10 cellular contexts compared by ENCODE assay signal in the genomic region with DNA sequence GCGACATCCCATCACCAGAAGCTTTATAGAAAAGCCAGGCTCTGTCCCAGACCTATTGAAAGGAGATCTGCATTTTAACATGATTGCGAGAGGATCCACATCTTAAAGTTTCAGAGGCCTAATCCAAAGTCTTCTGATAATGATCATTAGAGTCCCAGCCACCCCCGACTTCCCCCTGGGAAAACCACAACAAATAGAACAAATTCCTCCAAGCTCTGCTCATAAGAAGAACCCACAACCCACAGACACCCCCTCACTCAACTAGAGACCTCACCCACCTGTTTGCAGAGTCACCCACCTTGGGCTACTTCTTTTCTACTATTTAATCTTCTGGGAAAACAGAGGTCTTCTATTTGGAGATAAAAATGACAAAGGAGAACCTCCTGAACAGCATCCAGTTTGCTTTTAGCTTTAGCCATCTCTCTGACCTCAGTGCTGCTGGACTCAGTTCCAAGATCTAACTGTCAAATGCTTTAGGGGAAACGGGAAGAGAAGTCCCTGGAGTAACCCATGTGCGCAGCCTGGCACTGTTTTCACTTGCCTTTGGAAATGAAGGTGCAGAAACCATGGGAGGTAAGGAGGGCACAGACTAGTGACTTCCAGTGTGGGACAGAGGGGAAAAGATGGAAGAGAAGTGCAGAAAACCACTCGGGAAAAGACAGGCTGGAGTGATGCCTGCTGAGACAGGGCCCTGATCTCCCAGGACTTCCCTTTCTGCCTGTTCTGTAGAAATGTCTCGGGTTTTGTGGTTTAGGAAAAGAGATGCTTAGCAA.
A peak's percentile ranks its signal among the peaks of the same experiment; 100 is the strongest.
DNase-seq lines count a peak whose midpoint lies in the region; ATAC-seq and TF ChIP-seq lines count a peak whose summit lies in the region.
"Had no signal": no experiment of that assay in that cellular context is flagged by ENCODE, and none has a peak within 500 bp of the region (broad histone marks: within the 10 kb centered on the region; RNA-seq: fewer than 3 reads in every experiment).

No MANE protein-coding gene starts in this region.

- H3K27me3 ChIP-seq in SJCRH30 (no peaks in the 10 kb centered on the region), skeletal muscle satellite cell (ENCODE audit: control insufficient read depth, insufficient read depth, low read length) (no peaks in the 10 kb centered on the region)

- no peak for TF ChIP-seq CTCF in fibroblast of mammary gland (conservative IDR thresholded peaks at IDR 0.05; ENCODE audit: control insufficient read depth, insufficient read depth, low read depth, low read length)

- peak; percentile 24 for DNase-seq in NK-92 treated with Interleukin-12 subunit alpha and Interleukin-12 subunit beta, amount 100 ng/mL, for 24 hours (lab: John Stamatoyannopoulos, UW)
- DNase-seq in NK-92 (lab: John Stamatoyannopoulos, UW; ENCODE audit: unreplicated experiment), result no peak
- no peak for DNase-seq in SJCRH30
- peak; percentile 49 for DNase-seq in fibroblast of mammary gland (ENCODE audit: low read depth)
- no peak for DNase-seq in SW480 (ENCODE audit: low spot score)
- DNase-seq: 8988T, NCI-H2029 had no signal

- H3K4me2 ChIP-seq in skeletal muscle satellite cell (ENCODE audit: low read length), result peak overlapping the region; percentile 75

- H3K4me3 ChIP-seq in SJCRH30 (no peak overlapping the region), fibroblast of mammary gland (ENCODE audit: control insufficient read depth, low read depth, low read length) (no peak overlapping the region), skeletal muscle satellite cell (ENCODE audit: low read length) (peak overlapping the region; percentile 68)

- ATAC-seq in GM21381 (IDR thresholded peaks at IDR 0.05; ENCODE audit: unreplicated experiment) (no peak), HG02884 (IDR thresholded peaks at IDR 0.05; ENCODE audit: unreplicated experiment) (no peak)

- no peaks in the 10 kb centered on the region for H3K36me3 ChIP-seq in SJCRH30
- H3K36me3 ChIP-seq in skeletal muscle satellite cell (ENCODE audit: insufficient read depth, low read length), result no peaks in the 10 kb centered on the region

- H3K4me1 ChIP-seq in SJCRH30 (peaks cover 37% of the 10 kb centered on the region), skeletal muscle satellite cell (ENCODE audit: control insufficient read depth, insufficient read depth, low read length) (peaks cover 97% of the 10 kb centered on the region)

- H3K9ac ChIP-seq in skeletal muscle satellite cell (ENCODE audit: low read depth, low read length), result peak overlapping the region; percentile 91

- no peaks in the 10 kb centered on the region for H3K9me3 ChIP-seq in SJCRH30 (replicated peaks)
- H3K9me3 ChIP-seq in skeletal muscle satellite cell (replicated peaks; ENCODE audit: low read length), result no peaks in the 10 kb centered on the region

- H3K27ac ChIP-seq in SJCRH30, result peak overlapping the region; percentile 6; the same call in 1 of the 2 replicates

Comparison
In these comparisons a context has a peak if more than half of its experiments do, and no peak if none do; other contexts are left out.
1. DNase-seq: peak in NK-92 treated with Interleukin-12 subunit alpha and Interleukin-12 subunit beta, amount 100 ng/mL, for 24 hours (single experiment) and fibroblast of mammary gland (single experiment); none in NK-92 (single experiment), SJCRH30 (0 of 2) and SW480 (single experiment).